In genomic region chr5:55441954-55442353, GRCh38 we compare ENCODE assay signal across 1 cellular context.
TF ChIP-seq lines count a peak whose summit lies in the region.

No MANE protein-coding gene starts in this region.

TF ChIP-seq in GM23338, 12 proteins besides CTCF, POLR2A, EP300 and RAD21 (continued from another document):
- no peak for TF ChIP-seq REST (IDR thresholded peaks at IDR 0.05; ENCODE audit: unreplicated experiment)
- no peak for TF ChIP-seq ZNF462 (CRISPR knock-in tag; IDR thresholded peaks at IDR 0.05)
- TF ChIP-seq, protein P1, sequence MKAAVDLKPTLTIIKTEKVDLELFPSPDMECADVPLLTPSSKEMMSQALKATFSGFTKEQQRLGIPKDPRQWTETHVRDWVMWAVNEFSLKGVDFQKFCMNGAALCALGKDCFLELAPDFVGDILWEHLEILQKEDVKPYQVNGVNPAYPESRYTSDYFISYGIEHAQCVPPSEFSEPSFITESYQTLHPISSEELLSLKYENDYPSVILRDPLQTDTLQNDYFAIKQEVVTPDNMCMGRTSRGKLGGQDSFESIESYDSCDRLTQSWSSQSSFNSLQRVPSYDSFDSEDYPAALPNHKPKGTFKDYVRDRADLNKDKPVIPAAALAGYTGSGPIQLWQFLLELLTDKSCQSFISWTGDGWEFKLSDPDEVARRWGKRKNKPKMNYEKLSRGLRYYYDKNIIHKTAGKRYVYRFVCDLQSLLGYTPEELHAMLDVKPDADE (IDR thresholded peaks at IDR 0.05): no peak
- TF ChIP-seq EZH2phosphoT487 (IDR thresholded peaks at IDR 0.05; ENCODE audit: unreplicated experiment): no peak
- no peak for TF ChIP-seq CREB1 (CRISPR knock-in tag; IDR thresholded peaks at IDR 0.05; ENCODE audit: low read depth)
TF ChIP-seq in GM23338: peak in this region for 0.
